ENCODE assay signal across 8 cellular contexts in the genomic region with DNA sequence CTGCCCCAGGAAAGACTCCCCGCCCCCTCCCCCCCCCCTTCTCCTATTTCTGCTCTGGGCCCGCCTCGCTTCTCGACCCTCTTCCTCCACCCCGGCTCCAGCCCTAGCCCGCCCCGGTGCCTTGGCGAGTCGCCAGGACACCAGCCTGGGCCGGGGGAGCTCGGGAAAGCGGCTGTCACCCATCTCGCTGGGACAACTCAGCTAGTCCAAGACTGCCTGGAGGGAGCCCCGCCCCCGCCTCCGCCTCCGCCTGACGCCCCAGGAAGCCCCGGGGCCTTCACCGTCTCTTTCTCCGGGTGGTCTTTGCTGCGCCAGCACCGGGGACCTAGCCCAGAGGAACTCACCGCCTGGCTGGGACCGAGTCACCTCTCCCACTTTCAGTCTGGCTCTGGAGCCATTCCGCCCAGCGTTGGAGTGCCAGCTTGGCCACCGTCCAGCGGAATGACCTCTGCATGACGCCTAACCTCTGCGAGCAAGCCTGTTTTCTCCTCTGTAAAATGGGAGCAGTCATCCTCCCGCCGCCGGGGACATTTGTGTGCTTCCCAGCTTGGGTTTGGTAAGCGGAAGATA. TPM values are rescaled to one million over a fixed set of nuclear protein-coding genes. Genes with fewer than 3 reads are reported as not detected.
DNase-seq lines count a peak whose midpoint lies in the region; ATAC-seq, FAIRE-seq and TF ChIP-seq lines count a peak whose summit lies in the region.

No MANE protein-coding gene starts in this region.

- H3K9ac ChIP-seq in endothelial cell of umbilical vein (replicated peaks; ENCODE audit: extremely low read depth, insufficient read depth, low read length) = no peak overlapping the region

- H3K9me3 Mint-ChIP-seq in WTC11 (no peaks in the 10 kb centered on the region), naive B cell (no peaks in the 10 kb centered on the region)

- no peak overlapping the region for H3K27ac ChIP-seq in endothelial cell of umbilical vein (ENCODE audit: insufficient read depth, low read depth, low read length)

- DNase-seq in HEK293T (ENCODE audit: extremely low spot score) = peak; percentile 59
- peak; percentile 63 for DNase-seq in WTC11 (ENCODE audit: low spot score)
- DNase-seq in endothelial cell of umbilical vein (ENCODE audit: low read depth, low spot score) = peak; percentile 36
- DNase-seq in naive B cell = peak; percentile 19
- no peak for DNase-seq in GM19240 (ENCODE audit: insufficient read length, low spot score)
- no peak for DNase-seq in GM20000 (ENCODE audit: low spot score)
- no peak for DNase-seq in COR-L47 (lab: John Stamatoyannopoulos, UW)

- no peak for TF ChIP-seq POLR2A in endothelial cell of umbilical vein (IDR thresholded peaks at IDR 0.05; ENCODE audit: low read depth, low read length)

- CTCF ChIA-PET in HEK293T (lab: Yijun Ruan, JAX) = interaction anchor here (1.2 kb wide), 1 partner anchor 72 kb away, joined by 4 read pairs; no protein-coding TSS in a partner anchor
- CTCF ChIA-PET in WTC11 (lab: Charles Lee) = interaction anchor here (0.6 to 4.2 kb wide), 10 partner anchors 11 to 992 kb away, joined by 3 to 29 read pairs (median 8); partner anchors contain the start of gene PPIF
- CTCF ChIA-PET in endothelial cell of umbilical vein (lab: Charles Lee) = interaction anchor here (0.7 to 2.7 kb wide), 6 partner anchors 15 to 126 kb away, joined by 3 to 20 read pairs (median 4); no protein-coding TSS in a partner anchor

- H3K36me3 ChIP-seq in endothelial cell of umbilical vein (ENCODE audit: control insufficient read depth in 2 of 2, extremely low read depth in 1 of 2, insufficient read depth in 2 of 2, low read length in 2 of 2) = no peaks in the 10 kb centered on the region

- peak overlapping the region; percentile 28 to 65 (median 64) for H3K4me3 ChIP-seq in endothelial cell of umbilical vein (replicated peaks in 1 of 3; ENCODE audit: insufficient read depth in 1 of 3, low read depth in 1 of 3, low read length in 3 of 3)

- ATAC-seq in WTC11 (peak; percentile 1), naive B cell (ENCODE audit: low read depth in 2 of 2) (no peak), HG02759 (IDR thresholded peaks at IDR 0.05; ENCODE audit: unreplicated experiment) (no peak)

- H3K27ac Mint-ChIP-seq in WTC11 = no peak overlapping the region
- H3K27ac Mint-ChIP-seq in naive B cell = peak overlapping the region; percentile 31 to 99 (median 44)

- H3K9me3 ChIP-seq in endothelial cell of umbilical vein (replicated peaks; ENCODE audit: control insufficient read depth, insufficient read depth, low read length) = no peaks in the 10 kb centered on the region

- H4K20me1 ChIP-seq in endothelial cell of umbilical vein (replicated peaks; ENCODE audit: control insufficient read depth, extremely low read depth, insufficient read depth, low read length) = no peaks in the 10 kb centered on the region

- H3K9me1 ChIP-seq in endothelial cell of umbilical vein (replicated peaks; ENCODE audit: control insufficient read depth, extremely low read depth, insufficient read depth, low read length) = no peaks in the 10 kb centered on the region

- H3K36me3 Mint-ChIP-seq in WTC11 (no peaks in the 10 kb centered on the region), naive B cell (no peaks in the 10 kb centered on the region)

- H2AFZ ChIP-seq in endothelial cell of umbilical vein (ENCODE audit: low read depth, low read length) = peak overlapping the region; percentile 99

- peaks cover 19% of the 10 kb centered on the region for H3K4me1 ChIP-seq in endothelial cell of umbilical vein (ENCODE audit: control insufficient read depth, extremely low read depth, insufficient read depth, low read length)

- no peaks in the 10 kb centered on the region for H3K27me3 ChIP-seq in endothelial cell of umbilical vein (ENCODE audit: control insufficient read depth in 2 of 2, insufficient read depth in 2 of 2, low read length in 2 of 2)

- peak overlapping the region; percentile 86 for H3K4me3 Mint-ChIP-seq in WTC11
- peak overlapping the region; percentile 72 to 95 (median 85) for H3K4me3 Mint-ChIP-seq in naive B cell

- peak overlapping the region; percentile 92 for H3K4me2 ChIP-seq in endothelial cell of umbilical vein (ENCODE audit: insufficient read depth, low read length)

- peaks cover 44% of the 10 kb centered on the region for H3K27me3 Mint-ChIP-seq in WTC11 (ENCODE audit: low read depth)
- peaks cover 0 to 5% (median 0%) of the 10 kb centered on the region in 3 donors for H3K27me3 Mint-ChIP-seq in naive B cell

- dilution Hi-C loops in endothelial cell of umbilical vein (cut with MboI; ENCODE audit: extremely low pct_ligation_motif_present, low sequenced_read_pairs) = no loop called here

- POLR2A ChIA-PET in HEK293T (lab: Yijun Ruan, JAX) = interaction anchor here (1.0 to 2.7 kb wide), 2 partner anchors 11 to 52 kb away, joined by 3 to 11 read pairs; no protein-coding TSS in a partner anchor
- POLR2A ChIA-PET in WTC11 (lab: Charles Lee) = interaction anchor here (0.6 to 1.3 kb wide), 3 partner anchors 8 to 533 kb away, joined by 3 to 8 read pairs (median 5); no protein-coding TSS in a partner anchor
- POLR2A ChIA-PET in endothelial cell of umbilical vein (lab: Charles Lee) = no interaction called here

- intact Hi-C loops in endothelial cell of umbilical vein (cut with micrococcal nuclease) = no loop called here

- H3K79me2 ChIP-seq in endothelial cell of umbilical vein (ENCODE audit: control insufficient read depth, insufficient read depth, low read length) = no peaks in the 10 kb centered on the region

- peak; percentile 4 for FAIRE-seq in endothelial cell of umbilical vein (lab: Jason Lieb, UNC)

- TF ChIP-seq CTCF in WTC11 (IDR thresholded peaks at IDR 0.05) = no peak
- TF ChIP-seq CTCF in endothelial cell of umbilical vein (IDR thresholded peaks at IDR 0.05; ENCODE audit: extremely low read depth in 1 of 2, insufficient read depth in 1 of 2, low read depth in 1 of 2, low read length in 2 of 2) = no peak
- TF ChIP-seq CTCF in GM20000 (IDR thresholded peaks at IDR 0.05; ENCODE audit: extremely low read depth, missing control alignments) = no peak

- no TSS peak for BruUV-seq in endothelial cell of umbilical vein (replicated peaks; lab: Mats Ljungman, UMichigan)

- H3K4me1 Mint-ChIP-seq in WTC11 = peaks cover 31% of the 10 kb centered on the region
- peaks cover 24 to 32% (median 28%) of the 10 kb centered on the region in 3 donors for H3K4me1 Mint-ChIP-seq in naive B cell

TF ChIP-seq in HEK293T, 16 proteins besides CTCF, POLR2A, EP300 and RAD21 (continues in another document):
- TF ChIP-seq TARDBP (IDR thresholded peaks at IDR 0.05) (no peak), BHLHE40 (IDR thresholded peaks at IDR 0.05; ENCODE audit: borderline replicate concordance) (no peak), CTBP1 (IDR thresholded peaks at IDR 0.05; ENCODE audit: borderline replicate concordance) (no peak), FOXM1 (IDR thresholded peaks at IDR 0.05; ENCODE audit: borderline replicate concordance) (no peak), SUZ12 (IDR thresholded peaks at IDR 0.05) (no peak), FOXK2 (IDR thresholded peaks at IDR 0.05) (no peak), ARNT (IDR thresholded peaks at IDR 0.05) (no peak), ELF4 (IDR thresholded peaks at IDR 0.05) (no peak)

TF ChIP-seq in WTC11, 78 proteins besides CTCF, POLR2A, EP300 and RAD21:
- TF ChIP-seq TEAD4 (CRISPR knock-in tag; IDR thresholded peaks at IDR 0.05) = no peak
- no peak for TF ChIP-seq SOX15 (CRISPR knock-in tag; IDR thresholded peaks at IDR 0.05)
- TF ChIP-seq KAT7 (CRISPR knock-in tag; IDR thresholded peaks at IDR 0.05; ENCODE audit: borderline replicate concordance) = no peak
- TF ChIP-seq, protein P1, sequence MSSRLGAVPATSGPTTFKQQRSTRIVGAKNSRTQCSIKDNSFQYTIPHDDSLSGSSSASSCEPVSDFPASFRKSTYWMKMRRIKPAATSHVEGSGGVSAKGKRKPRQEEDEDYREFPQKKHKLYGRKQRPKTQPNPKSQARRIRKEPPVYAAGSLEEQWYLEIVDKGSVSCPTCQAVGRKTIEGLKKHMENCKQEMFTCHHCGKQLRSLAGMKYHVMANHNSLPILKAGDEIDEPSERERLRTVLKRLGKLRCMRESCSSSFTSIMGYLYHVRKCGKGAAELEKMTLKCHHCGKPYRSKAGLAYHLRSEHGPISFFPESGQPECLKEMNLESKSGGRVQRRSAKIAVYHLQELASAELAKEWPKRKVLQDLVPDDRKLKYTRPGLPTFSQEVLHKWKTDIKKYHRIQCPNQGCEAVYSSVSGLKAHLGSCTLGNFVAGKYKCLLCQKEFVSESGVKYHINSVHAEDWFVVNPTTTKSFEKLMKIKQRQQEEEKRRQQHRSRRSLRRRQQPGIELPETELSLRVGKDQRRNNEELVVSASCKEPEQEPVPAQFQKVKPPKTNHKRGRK (CRISPR knock-in tag; IDR thresholded peaks at IDR 0.05; ENCODE audit: borderline replicate concordance) = no peak

TF ChIP-seq in endothelial cell of umbilical vein, 7 proteins besides CTCF, POLR2A, EP300 and RAD21:
- TF ChIP-seq GATA2 (IDR thresholded peaks at IDR 0.05; ENCODE audit: insufficient read depth, insufficient read length, low read depth, low read length) = no peak
- TF ChIP-seq, protein P2, sequence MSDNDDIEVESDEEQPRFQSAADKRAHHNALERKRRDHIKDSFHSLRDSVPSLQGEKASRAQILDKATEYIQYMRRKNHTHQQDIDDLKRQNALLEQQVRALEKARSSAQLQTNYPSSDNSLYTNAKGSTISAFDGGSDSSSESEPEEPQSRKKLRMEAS (IDR thresholded peaks at IDR 0.05; ENCODE audit: insufficient read depth, insufficient read length) = no peak
- no peak for TF ChIP-seq FOS (IDR thresholded peaks at IDR 0.05; ENCODE audit: borderline replicate concordance, insufficient read depth, low read length)
- TF ChIP-seq MYC (IDR thresholded peaks at IDR 0.05; ENCODE audit: low read depth, low read length) = no peak

RNA-seq across cellular contexts. Expression of gene ZCCHC24, which starts 1.1 kb away (rescaled TPM):
- total RNA-seq in WTC11 (2021) = 6.0 to 7.7 TPM (median 6.2 TPM) in 3 replicates
- total RNA-seq in endothelial cell of umbilical vein = 5.7 and 8.4 TPM in 2 replicates
- 4.7 and 5.2 TPM in 2 replicates for polyA plus RNA-seq in endothelial cell of umbilical vein
- 4.5 and 4.6 TPM in 2 replicates for polyA plus RNA-seq in endothelial cell of umbilical vein (2011; cell fraction: cytosol; rRNA removed)
- 2.9 and 3.2 TPM in 2 replicates for polyA plus RNA-seq in endothelial cell of umbilical vein (2011; cell fraction: nucleus; rRNA removed)
- 3.6 and 6.8 TPM in 2 replicates for polyA plus RNA-seq in endothelial cell of umbilical vein (2012)
- 6.0 and 6.3 TPM in 2 replicates for polyA minus RNA-seq in endothelial cell of umbilical vein
- 2.6 TPM for polyA minus RNA-seq in endothelial cell of umbilical vein (2011; cell fraction: cytosol; rRNA and poly(A)+ RNA removed)
- 1.9 and 2.9 TPM in 2 replicates for polyA minus RNA-seq in endothelial cell of umbilical vein (2011; cell fraction: nucleus; rRNA and poly(A)+ RNA removed)
- polyA plus RNA-seq in naive B cell (ENCODE audit: low read depth in 6 of 6) = under 1 TPM in 5 of 6 donors, not detected in 1; 0.12 to 0.54 (median 0.43) TPM

Comparison
In these comparisons a context has a peak if more than half of its experiments do, and no peak if none do; other contexts are left out.
1. DNase-seq: peak in HEK293T (single experiment), WTC11 (single experiment), endothelial cell of umbilical vein (single experiment) and naive B cell (single experiment); none in GM19240 (single experiment), GM20000 (single experiment) and COR-L47 (single experiment).